Comparison of ENCODE assay signal across 34 cellular contexts in the genomic region with DNA sequence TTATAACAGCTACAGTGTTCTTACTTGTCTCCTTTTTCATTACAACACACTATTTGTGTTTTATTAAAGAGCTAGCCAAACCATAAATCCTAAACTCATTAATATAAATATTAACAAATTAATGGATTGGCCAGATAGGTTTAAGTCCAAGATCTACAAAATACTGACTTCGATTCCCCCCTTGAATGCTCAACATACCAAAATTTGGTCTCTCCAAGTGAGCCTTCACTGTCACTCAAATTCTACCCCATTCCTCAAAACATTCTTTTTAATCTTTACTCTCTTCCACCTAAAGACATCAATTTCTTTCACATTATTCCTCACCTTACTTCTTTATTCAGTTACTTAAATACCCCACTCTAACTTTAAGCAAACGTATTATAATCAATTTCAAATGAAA.
"Had no signal": no experiment of that assay in that cellular context is flagged by ENCODE, and none has a peak within 500 bp of the region (broad histone marks: within the 10 kb centered on the region; RNA-seq: fewer than 3 reads in every experiment).

No MANE protein-coding gene starts in this region.

- H3K36me3 ChIP-seq: MG63 had no signal

- H3K4me3 ChIP-seq: MG63 had no signal

- DNase-seq: Karpas-422, Kasumi-1, MG63, MM.1S, MV-4-11, NCI-H1048, NCI-H1092, NCI-H1092 treated with DMSO at 0.1 percent for 48 hours, NCI-H1105, NCI-H1105 treated with DMSO at 0.1 percent for 48 hours, NCI-H1417, NCI-H1417 treated with DMSO at 0.1 percent for 48 hours, NCI-H1436, NCI-H1436 treated with DMSO at 0.1 percent for 48 hours, NCI-H146, NCI-H1694, NCI-H1694 treated with DMSO at 0.1 percent for 48 hours, NCI-H187, NCI-H187 treated with DMSO at 0.1 percent for 48 hours, NCI-H1930, NCI-H2029, NCI-H2029 treated with DMSO at 0.1 percent for 48 hours, NCI-H2081, NCI-H2081 treated with DMSO at 0.1 percent for 48 hours, NCI-H2107, NCI-H2171, NCI-H2171 treated with DMSO at 0.1 percent for 48 hours, NCI-H2227 treated with DMSO at 0.1 percent for 48 hours, NCI-H226, NCI-H345, NCI-H446, NCI-H446 treated with DMSO at 0.1 percent for 48 hours, NCI-H510A, NCI-H510A treated with DMSO at 0.1 percent for 48 hours had no signal
